ENCODE assay signal across 22 cellular contexts in genomic region chr2:108490506-108491122, GRCh38. TPM values are rescaled to one million over a fixed set of nuclear protein-coding genes. Genes with fewer than 3 reads are reported as not detected.
A peak's percentile ranks its signal among the peaks of the same experiment; 100 is the strongest.
DNase-seq lines count a peak whose midpoint lies in the region; ATAC-seq and TF ChIP-seq lines count a peak whose summit lies in the region.
"Had no signal": no experiment of that assay in that cellular context is flagged by ENCODE, and none has a peak within 500 bp of the region (broad histone marks: within the 10 kb centered on the region; RNA-seq: fewer than 3 reads in every experiment).

No MANE protein-coding gene starts in this region.

- H3K36me3 Mint-ChIP-seq in MCF 10A (ENCODE audit: insufficient read depth, unreplicated experiment) (peaks cover 66% of the 10 kb centered on the region), T-helper 17 cell (ENCODE audit: low read depth) (no peaks in the 10 kb centered on the region), osteocyte (ENCODE audit: unreplicated experiment) (peaks cover 49% of the 10 kb centered on the region)

- no peak for TF ChIP-seq CTCF in MCF 10A (IDR thresholded peaks at IDR 0.05; ENCODE audit: unreplicated experiment)
- no peak for TF ChIP-seq CTCF in breast epithelium (IDR thresholded peaks at IDR 0.05)
- no peak for TF ChIP-seq CTCF in osteocyte (IDR thresholded peaks at IDR 0.05)
- no peak for TF ChIP-seq CTCF in sigmoid colon (IDR thresholded peaks at IDR 0.05)
- TF ChIP-seq CTCF in BE2C (IDR thresholded peaks at IDR 0.05; ENCODE audit: low read depth, low read length): no peak

- TF ChIP-seq POLR2A in breast epithelium (IDR thresholded peaks at IDR 0.05) (no peak), sigmoid colon (IDR thresholded peaks at IDR 0.05) (no peak)

- peak overlapping the region; percentile 46 for H3K27ac Mint-ChIP-seq in MCF 10A (ENCODE audit: low read depth, unreplicated experiment)
- H3K27ac Mint-ChIP-seq in T-helper 17 cell: peak overlapping the region; percentile 11
- peak overlapping the region; percentile 6 for H3K27ac Mint-ChIP-seq in osteocyte (ENCODE audit: unreplicated experiment)

- H3K36me3 ChIP-seq in breast epithelium (no peaks in the 10 kb centered on the region), sigmoid colon (peaks cover 7 to 82% (median 22%) of the 10 kb centered on the region in 4 donors), BE2C (no peaks in the 10 kb centered on the region)

- H3K4me1 Mint-ChIP-seq in MCF 10A (ENCODE audit: insufficient read depth, unreplicated experiment): peaks cover 11% of the 10 kb centered on the region
- no peaks in the 10 kb centered on the region for H3K4me1 Mint-ChIP-seq in T-helper 17 cell
- H3K4me1 Mint-ChIP-seq in osteocyte (ENCODE audit: unreplicated experiment): peaks cover 14% of the 10 kb centered on the region

- DNase-seq in MCF 10A (ENCODE audit: unreplicated experiment): no peak
- no peak for DNase-seq in breast epithelium (ENCODE audit: low spot score in 2 of 2)
- DNase-seq in T-helper 17 cell: no peak
- no peak for DNase-seq in osteocyte (ENCODE audit: extremely low spot score, unreplicated experiment)
- no peak for DNase-seq in activated effector memory CD4-positive, alpha-beta T cell treated with anti-CD3 and anti-CD28 coated beads, Interleukin-2, amount 50 U/mL, for 16 hours
- DNase-seq in sigmoid colon: no peak
- no peak for DNase-seq in BE2C
- DNase-seq: 8988T; ACHN; AML-193; C1 segment of cervical spinal cord; Calu3; CD4-positive, alpha-beta memory T cell; COR-L47; DMS53; DMS79 treated with DMSO at 0.1 percent for 48 hours; GF-D8; GM23248; H7; HCEC 1CT had no signal

- intact Hi-C loops in MCF 10A (cut with micrococcal nuclease) (loop anchor here (5.0 kb wide), 1 partner anchor 143 kb away; no protein-coding TSS in a partner anchor), breast epithelium (cut with DNase I; ENCODE audit: low total_unique reads) (no loop called here), sigmoid colon (cut with DNase I) (no loop called here)

- H3K27ac ChIP-seq in breast epithelium: no peak overlapping the region
- H3K27ac ChIP-seq in sigmoid colon: no peak overlapping the region

- H3K27me3 ChIP-seq in breast epithelium: no peaks in the 10 kb centered on the region
- no peaks in the 10 kb centered on the region for H3K27me3 ChIP-seq in sigmoid colon
- no peaks in the 10 kb centered on the region for H3K27me3 ChIP-seq in BE2C

- H3K27me3 Mint-ChIP-seq in MCF 10A (ENCODE audit: insufficient read depth, unreplicated experiment) (no peaks in the 10 kb centered on the region), T-helper 17 cell (no peaks in the 10 kb centered on the region), osteocyte (ENCODE audit: unreplicated experiment) (no peaks in the 10 kb centered on the region)
- H3K27me3 Mint-ChIP-seq: CD4-positive, alpha-beta memory T cell had no signal

- POLR2A ChIA-PET in MCF 10A (lab: Yijun Ruan, JAX): interaction anchor here (3.4 kb wide), 1 partner anchor 43 kb away, joined by 32 read pairs; the partner anchor contains the start of gene LIMS1

- H3K9me3 Mint-ChIP-seq in MCF 10A (ENCODE audit: unreplicated experiment) (no peaks in the 10 kb centered on the region), osteocyte (ENCODE audit: unreplicated experiment) (no peaks in the 10 kb centered on the region)
- H3K9me3 Mint-ChIP-seq: CD4-positive, alpha-beta memory T cell had no signal

- H3K4me1 ChIP-seq in breast epithelium (no peaks in the 10 kb centered on the region), sigmoid colon (no peaks in the 10 kb centered on the region), BE2C (no peaks in the 10 kb centered on the region)

- CTCF ChIA-PET in MCF 10A (lab: Yijun Ruan, JAX): interaction anchor here (0.6 to 1.4 kb wide), 2 partner anchors 43 to 93 kb away, joined by 3 to 9 read pairs; no protein-coding TSS in a partner anchor

- TF ChIP-seq EP300 in sigmoid colon (IDR thresholded peaks at IDR 0.05): no peak

- H3K4me3 ChIP-seq in breast epithelium: no peak overlapping the region
- H3K4me3 ChIP-seq in sigmoid colon: no peak overlapping the region
- no peak overlapping the region for H3K4me3 ChIP-seq in BE2C (ENCODE audit: low read depth, low read length)
- H3K4me3 ChIP-seq: A549, GM23248 had no signal

- ATAC-seq in HG02763 (IDR thresholded peaks at IDR 0.05; ENCODE audit: unreplicated experiment) (peak; percentile 47), T-helper 17 cell (no peak)
- ATAC-seq: A549 had no signal

- H3K4me3 Mint-ChIP-seq in MCF 10A (ENCODE audit: unreplicated experiment) (no peak overlapping the region), T-helper 17 cell (no peak overlapping the region), osteocyte (ENCODE audit: unreplicated experiment) (no peak overlapping the region)
- H3K4me3 Mint-ChIP-seq: CD4-positive, alpha-beta memory T cell had no signal

- no peaks in the 10 kb centered on the region for H3K9me3 ChIP-seq in breast epithelium
- no peaks in the 10 kb centered on the region for H3K9me3 ChIP-seq in T-helper 17 cell (ENCODE audit: control insufficient read depth, low read length, poor library complexity, severe bottlenecking)
- H3K9me3 ChIP-seq in sigmoid colon: no peaks in the 10 kb centered on the region
- H3K9me3 ChIP-seq in BE2C: no peaks in the 10 kb centered on the region
- H3K9me3 ChIP-seq: A549 had no signal

- no TSS peak for BruUV-seq in MCF 10A (replicated peaks; lab: Mats Ljungman, UMichigan)

RNA-seq across cellular contexts. Expression of gene GCC2, which starts 41.6 kb away (rescaled TPM):
- 29.8 and 39.7 TPM in 2 replicates for total RNA-seq in MCF 10A (2022)
- 10 to 100 TPM; 26.4 to 97.6 (median 63.3) TPM for total RNA-seq in breast epithelium
- 100 to 1,000 TPM in 1 of 2 donors, 10 to 100 TPM in 1; 81.3 to 105 TPM for total RNA-seq in T-helper 17 cell
- total RNA-seq in osteocyte: 33.9 and 34.3 TPM in 2 replicates
- total RNA-seq in sigmoid colon: 10 to 100 TPM; 29.6 to 47.1 (median 37.2) TPM
- 10 to 100 TPM; 18.0 to 22.7 (median 20.6) TPM for polyA plus RNA-seq in sigmoid colon
- polyA plus RNA-seq in BE2C (2012; ENCODE audit: insufficient read depth, insufficient read length, low read depth): 3.3 TPM

RNA-seq across cellular contexts. Expression of gene LIMS1, which starts 43.7 kb away (rescaled TPM):
- 70.9 and 74.9 TPM in 2 replicates for total RNA-seq in MCF 10A (2022)
- 100 to 1,000 TPM in 1 of 3 donors, 10 to 100 TPM in 2; 66.5 to 123 (median 93.1) TPM for total RNA-seq in breast epithelium
- 100 to 1,000 TPM; 141 to 233 TPM for total RNA-seq in T-helper 17 cell
- 69.6 and 74.4 TPM in 2 replicates for total RNA-seq in osteocyte
- 100 to 1,000 TPM in 1 of 4 donors, 10 to 100 TPM in 3; 65.3 to 185 (median 82.1) TPM for total RNA-seq in sigmoid colon
- polyA plus RNA-seq in sigmoid colon: 10 to 100 TPM; 16.2 to 22.5 (median 17.3) TPM
- 52.2 TPM for polyA plus RNA-seq in BE2C (2012; ENCODE audit: insufficient read depth, insufficient read length, low read depth)
